ENCODE assay signal across 25 cellular contexts in genomic region chr12:58117667-58118066, GRCh38.
"Had no signal": no experiment of that assay in that cellular context is flagged by ENCODE, and none has a peak within 500 bp of the region (broad histone marks: within the 10 kb centered on the region; RNA-seq: fewer than 3 reads in every experiment).

No MANE protein-coding gene starts in this region.

- H3K4me1 ChIP-seq: esophagus squamous epithelium, heart right ventricle had no signal

- H3K9me3 Mint-ChIP-seq: activated CD4-positive, alpha-beta memory T cell treated with anti-CD3 and anti-CD28 coated beads, Interleukin-2, amount 10 ng/mL, durations not matched to agents 7 days and 5 days; activated CD4-positive, alpha-beta T cell treated with anti-CD3 and anti-CD28 coated beads, Interleukin-2, amount 10 ng/mL, durations not matched to agents 7 days and 5 days; activated T-cell treated with anti-CD3 and anti-CD28 coated beads, Interleukin-2, amount 50 U/mL, for 72 hours; central memory CD8-positive, alpha-beta T cell had no signal

- H3K27ac ChIP-seq: brain microvascular endothelial cell, epithelial cell of prostate, esophagus squamous epithelium, gastroesophageal sphincter, heart right ventricle had no signal

- H3K27me3 Mint-ChIP-seq: activated CD4-positive, alpha-beta memory T cell treated with anti-CD3 and anti-CD28 coated beads, Interleukin-2, amount 10 ng/mL, durations not matched to agents 7 days and 5 days; activated CD4-positive, alpha-beta T cell treated with anti-CD3 and anti-CD28 coated beads, Interleukin-2, amount 10 ng/mL, durations not matched to agents 7 days and 5 days had no signal

- H3K4me3 ChIP-seq: esophagus squamous epithelium, gastroesophageal sphincter, heart right ventricle had no signal

- H3K27me3 ChIP-seq: brain microvascular endothelial cell, esophagus squamous epithelium, gastroesophageal sphincter, heart right ventricle had no signal

- H3K27ac Mint-ChIP-seq: activated CD4-positive, alpha-beta memory T cell treated with anti-CD3 and anti-CD28 coated beads, Interleukin-2, amount 10 ng/mL, durations not matched to agents 7 days and 5 days; activated CD4-positive, alpha-beta T cell treated with anti-CD3 and anti-CD28 coated beads, Interleukin-2, amount 10 ng/mL, durations not matched to agents 7 days and 5 days; activated naive CD8-positive, alpha-beta T cell; activated T-cell treated with anti-CD3 and anti-CD28 coated beads, Interleukin-2, amount 50 U/mL, for 24 hours; activated T-cell treated with anti-CD3 and anti-CD28 coated beads, Interleukin-2, amount 50 U/mL, for 72 hours; effector memory CD8-positive, alpha-beta T cell had no signal

- H3K4me3 Mint-ChIP-seq: activated CD4-positive, alpha-beta memory T cell treated with anti-CD3 and anti-CD28 coated beads, Interleukin-2, amount 10 ng/mL, durations not matched to agents 7 days and 5 days; activated CD4-positive, alpha-beta T cell treated with anti-CD3 and anti-CD28 coated beads, Interleukin-2, amount 10 ng/mL, durations not matched to agents 7 days and 5 days; activated naive CD8-positive, alpha-beta T cell; activated T-cell treated with anti-CD3 and anti-CD28 coated beads, Interleukin-2, amount 50 U/mL, for 24 hours; activated T-cell treated with anti-CD3 and anti-CD28 coated beads, Interleukin-2, amount 50 U/mL, for 72 hours; central memory CD8-positive, alpha-beta T cell; effector memory CD8-positive, alpha-beta T cell had no signal

- H3K36me3 ChIP-seq: brain microvascular endothelial cell, esophagus squamous epithelium, gastroesophageal sphincter, heart right ventricle had no signal

- DNase-seq: activated CD4-positive, alpha-beta memory T cell treated with anti-CD3 and anti-CD28 coated beads, Interleukin-2, amount 10 ng/mL, durations not matched to agents 7 days and 5 days; activated CD4-positive, alpha-beta T cell treated with anti-CD3 and anti-CD28 coated beads for 1 hour; activated CD4-positive, alpha-beta T cell treated with anti-CD3 and anti-CD28 coated beads for 4 hours; activated CD4-positive, alpha-beta T cell treated with anti-CD3 and anti-CD28 coated beads, Interleukin-2, amount 10 ng/mL, durations not matched to agents 7 days and 5 days; activated CD4-positive, alpha-beta T cell treated with anti-CD3 and anti-CD28 coated beads, Interleukin-2, amount 50 U/mL, for 4 hours; activated CD8-positive, alpha-beta memory T cell treated with anti-CD3 and anti-CD28 coated beads, Interleukin-2, amount 50 U/mL, for 48 hours; activated gamma-delta T cell treated with Interleukin-2 at 50 U/mL for 16 hours; activated naive CD4-positive, alpha-beta T cell treated with anti-CD3 and anti-CD28 coated beads, Interleukin-2, amount 50 U/mL, for 16 hours; activated naive CD4-positive, alpha-beta T cell treated with Interleukin-2 at 50 U/mL for 16 hours; activated T-cell treated with anti-CD3 and anti-CD28 coated beads for 4 hours; activated T-cell treated with anti-CD3 and anti-CD28 coated beads, Interleukin-2, amount 50 U/mL, for 24 hours; activated T-cell treated with anti-CD3 and anti-CD28 coated beads, Interleukin-2, amount 50 U/mL, for 72 hours; amniotic stem cell; anterior cingulate cortex; brain microvascular endothelial cell; cortex of kidney; effector CD4-positive, alpha-beta T cell; effector memory CD8-positive, alpha-beta T cell; esophagus squamous epithelium; foreskin melanocyte; heart right ventricle had no signal

- H3K4me1 Mint-ChIP-seq: activated CD4-positive, alpha-beta memory T cell treated with anti-CD3 and anti-CD28 coated beads, Interleukin-2, amount 10 ng/mL, durations not matched to agents 7 days and 5 days; activated CD4-positive, alpha-beta T cell treated with anti-CD3 and anti-CD28 coated beads, Interleukin-2, amount 10 ng/mL, durations not matched to agents 7 days and 5 days; central memory CD8-positive, alpha-beta T cell had no signal

- H3K9me3 ChIP-seq: esophagus squamous epithelium, gastroesophageal sphincter had no signal

- H3K36me3 Mint-ChIP-seq: activated naive CD8-positive, alpha-beta T cell had no signal
